1 cellular context compared by ENCODE assay signal in the genomic region with DNA sequence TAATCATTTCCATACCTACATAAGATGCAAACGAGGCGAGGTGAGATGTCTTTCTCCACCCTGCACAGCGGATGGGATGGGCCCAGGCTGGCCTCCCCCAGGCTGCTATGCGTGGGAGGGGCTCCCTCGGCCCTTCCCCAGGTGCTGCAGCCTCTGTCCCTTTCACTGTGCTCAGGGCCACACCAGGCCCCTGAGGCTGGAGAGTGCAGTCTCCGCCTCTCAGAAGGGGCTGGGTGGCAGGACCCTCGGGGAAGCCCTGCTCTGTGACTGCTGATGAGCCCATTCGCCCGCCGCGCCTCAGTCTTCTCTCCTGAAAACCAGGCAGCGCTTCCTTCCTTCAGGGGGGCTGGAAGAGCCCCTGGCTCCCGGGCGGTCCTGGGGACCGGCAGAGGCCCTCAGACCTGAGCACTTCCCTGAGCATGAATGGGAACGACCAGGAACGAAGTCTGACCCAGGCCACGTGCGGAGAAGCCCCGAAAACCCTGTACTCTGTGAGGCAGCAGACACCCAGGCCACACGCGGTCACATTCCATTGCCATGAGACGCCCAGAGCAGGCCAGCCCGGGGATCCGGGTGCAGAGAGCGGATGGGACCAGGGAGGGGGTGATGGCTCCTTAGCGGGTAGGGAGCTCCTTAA.
A peak's percentile ranks its signal among the peaks of the same experiment; 100 is the strongest.
TF ChIP-seq lines count a peak whose summit lies in the region.

No MANE protein-coding gene starts in this region.

TF ChIP-seq in GM12878, 131 proteins besides CTCF, POLR2A, EP300 and RAD21 (continued from another document):
- TF ChIP-seq PKNOX1 (IDR thresholded peaks at IDR 0.05) (peak; percentile 23; the same call in 1 of the 2 replicates), HDAC2 (IDR thresholded peaks at IDR 0.05) (no peak)
